25 cellular contexts compared by ENCODE assay signal in the genomic region with DNA sequence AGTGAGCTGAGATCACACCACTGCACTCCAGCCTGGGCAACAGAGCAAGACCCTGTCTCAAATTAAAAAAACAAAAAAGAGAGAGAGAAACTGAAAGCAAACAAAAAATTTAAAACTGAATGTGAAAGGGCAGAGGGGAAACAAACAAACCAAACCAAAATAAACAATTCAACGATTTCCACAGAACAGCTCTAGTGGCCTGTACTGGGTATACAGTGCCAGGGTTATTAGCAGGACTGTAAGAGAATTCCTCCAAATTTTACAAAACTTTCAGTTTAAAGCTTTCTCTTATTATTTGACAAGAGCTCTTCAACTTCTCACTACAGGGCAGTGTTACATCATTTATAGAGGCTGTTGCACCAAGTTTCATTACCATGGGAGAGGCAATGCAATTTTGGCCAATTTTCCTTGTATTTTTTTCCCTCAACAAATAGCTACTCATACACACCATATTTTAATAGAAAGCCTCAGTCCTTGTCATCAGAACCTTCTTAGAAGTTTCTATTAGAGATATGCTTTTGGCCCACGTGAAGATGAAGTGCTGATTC. TPM values are rescaled to one million over a fixed set of nuclear protein-coding genes. Genes with fewer than 3 reads are reported as not detected.
DNase-seq lines count a peak whose midpoint lies in the region; TF ChIP-seq lines count a peak whose summit lies in the region.
"Had no signal": no experiment of that assay in that cellular context is flagged by ENCODE, and none has a peak within 500 bp of the region (broad histone marks: within the 10 kb centered on the region; RNA-seq: fewer than 3 reads in every experiment).

No MANE protein-coding gene starts in this region.

- WGBS in GM23248 (ENCODE audit: low coverage in 1 of 2, low lambda C conversion rate in 2 of 2, missing lambda C conversion rate in 2 of 2), 2 experiments: 51 to 53% methylated on average over 2 of the region's 2 CpGs

- H3K4me1 ChIP-seq in GM23248 (ENCODE audit: insufficient read depth): no peaks in the 10 kb centered on the region
- H3K4me1 ChIP-seq in adipocyte (ENCODE audit: control insufficient read depth, insufficient read depth, low read length): peaks cover 11% of the 10 kb centered on the region
- H3K4me1 ChIP-seq: BE2C, parathyroid adenoma had no signal

- H2AFZ ChIP-seq in GM23248: peak overlapping the region; percentile 12; the same call in 1 of the 2 replicates
- H2AFZ ChIP-seq: parathyroid adenoma had no signal

- no peak overlapping the region for H3K4me2 ChIP-seq in GM23248 (ENCODE audit: unreplicated experiment)

- H3F3A ChIP-seq in GM23248 (ENCODE audit: insufficient read depth): no peaks in the 10 kb centered on the region

- no peaks in the 10 kb centered on the region for H3K9me3 ChIP-seq in GM23248 (ENCODE audit: low read depth)
- H3K9me3 ChIP-seq in adipocyte (ENCODE audit: control insufficient read depth, low read length): no peaks in the 10 kb centered on the region
- H3K9me3 ChIP-seq: BE2C had no signal

- H3K36me3 ChIP-seq in GM23248 (ENCODE audit: low read depth) (no peaks in the 10 kb centered on the region), adipocyte (ENCODE audit: control insufficient read depth, insufficient read depth, low read length, severe bottlenecking) (no peaks in the 10 kb centered on the region)
- H3K36me3 ChIP-seq: BE2C had no signal

- no peaks in the 10 kb centered on the region for H3K27me3 ChIP-seq in GM23248 (replicated peaks; ENCODE audit: insufficient read depth)
- H3K27me3 ChIP-seq in adipocyte (replicated peaks; ENCODE audit: control insufficient read depth, insufficient read depth, low read length): peaks cover 17% of the 10 kb centered on the region
- H3K27me3 ChIP-seq: BE2C had no signal

- H3K4me3 ChIP-seq in AG09309 (ENCODE audit: control insufficient read depth, low read depth, low read length) (no peak overlapping the region), GM23248 (no peak overlapping the region), adipocyte (ENCODE audit: low read length) (no peak overlapping the region), fibroblast of villous mesenchyme (ENCODE audit: low read depth, low read length) (no peak overlapping the region)
- H3K4me3 ChIP-seq: SK-N-MC had no signal

- no peaks in the 10 kb centered on the region for H3K79me2 ChIP-seq in GM23248 (ENCODE audit: insufficient read depth)
- H3K79me2 ChIP-seq: parathyroid adenoma had no signal

- no peak for TF ChIP-seq CTCF in AG09309 (IDR thresholded peaks at IDR 0.05; ENCODE audit: control insufficient read depth, insufficient read depth, low read depth, low read length, missing control alignments)
- TF ChIP-seq CTCF in fibroblast of villous mesenchyme (IDR thresholded peaks at IDR 0.05; ENCODE audit: insufficient read depth, low read depth, low read length): no peak

- DNase-seq in AG09309 (ENCODE audit: low read depth) (peak; percentile 11), GM23248 (peak; percentile 13), adipocyte (ENCODE audit: low read depth) (peak; percentile 57), fibroblast of villous mesenchyme (ENCODE audit: low read depth) (peak; percentile 37), NCI-H1694 (lab: John Stamatoyannopoulos, UW) (no peak), NCI-H510A treated with DMSO at 0.1 percent for 48 hours (lab: John Stamatoyannopoulos, UW) (no peak), NCI-H82 treated with DMSO at 0.1 percent for 48 hours (lab: John Stamatoyannopoulos, UW; ENCODE audit: unreplicated experiment) (no peak)
- DNase-seq: activated CD4-positive, alpha-beta T cell treated with anti-CD3 and anti-CD28 coated beads, Interleukin-2, amount 50 U/mL, for 4 hours; activated gamma-delta T cell treated with Interleukin-2 at 50 U/mL for 16 hours; activated naive CD8-positive, alpha-beta T cell treated with anti-CD3 and anti-CD28 coated beads, Interleukin-2, amount 50 U/mL, for 24 hours; activated T-cell treated with anti-CD3 and anti-CD28 coated beads, Interleukin-2, amount 50 U/mL, for 48 hours; BE2C; caudate nucleus; dermis blood vessel endothelial cell; DMS153; H7; left colon; NCI-H1417; NCI-H2029 treated with DMSO at 0.1 percent for 48 hours; NCI-H2227 treated with DMSO at 0.1 percent for 48 hours; small intestine; stimulated activated naive CD4-positive, alpha-beta T cell had no signal

- no peak overlapping the region for H3K9ac ChIP-seq in GM23248
- no peak overlapping the region for H3K9ac ChIP-seq in adipocyte (ENCODE audit: low read length)
- H3K9ac ChIP-seq: parathyroid adenoma had no signal

- H4K20me1 ChIP-seq in GM23248 (ENCODE audit: insufficient read depth): no peaks in the 10 kb centered on the region

- H3K27ac ChIP-seq in GM23248: no peak overlapping the region
- H3K27ac ChIP-seq: parathyroid adenoma, RWPE1, SK-N-MC had no signal

- in situ Hi-C loops in GM23248 (cut with MboI): loop anchor here (5.0 kb wide), 1 partner anchor 94 kb away; no protein-coding TSS in a partner anchor

- H3K9me2 ChIP-seq in GM23248 (ENCODE audit: insufficient read depth): no peaks in the 10 kb centered on the region

RNA-seq across cellular contexts. Expression of a gene that starts 44.3 kb away (rescaled TPM):
- total RNA-seq in GM23248 (2014; rRNA removed; shearing (Covaris generic)): 19.2 and 26.8 TPM in 2 replicates
- 11.5 and 16.9 TPM in 2 replicates for polyA plus RNA-seq in GM23248 (2016; fragmentation: Nextera tagmentation; extraction: Ambion mirVana)
- 32.5 and 48.8 TPM in 2 replicates for total RNA-seq in fibroblast of villous mesenchyme

Comparison
In these comparisons a context has a peak if more than half of its experiments do, and no peak if none do; other contexts are left out.
1. DNase-seq: peak in AG09309 (single experiment), GM23248 (single experiment), adipocyte (single experiment) and fibroblast of villous mesenchyme (single experiment); none in NCI-H1694 (single experiment), NCI-H510A treated with DMSO at 0.1 percent for 48 hours (single experiment) and NCI-H82 treated with DMSO at 0.1 percent for 48 hours (single experiment).